ENCODE assay signal across 23 cellular contexts in genomic region chr4:82434949-82435348, GRCh38.
"Had no signal": no experiment of that assay in that cellular context is flagged by ENCODE, and none has a peak within 500 bp of the region (broad histone marks: within the 10 kb centered on the region; RNA-seq: fewer than 3 reads in every experiment).

No MANE protein-coding gene starts in this region.

- H3K27ac Mint-ChIP-seq: activated B cell treated with CpG ODN at 0.5 μM for 24 hours; activated naive CD8-positive, alpha-beta T cell treated with anti-CD3 and anti-CD28 coated beads, Interleukin-2, amount 10 ng/mL, durations not matched to agents 7 days and 5 days; nephron; progenitor cell of endocrine pancreas; T-helper 2 cell treated with Interferon-gamma antibody and Interleukin-4, amounts not matched to agents 5 μg/mL and 100 μg/mL, for 36 hours had no signal

- DNase-seq: activated B cell treated with CpG ODN at 0.5 μM for 24 hours; activated naive CD8-positive, alpha-beta T cell treated with anti-CD3 and anti-CD28 coated beads, Interleukin-2, amount 10 ng/mL, durations not matched to agents 7 days and 5 days; activated T-cell treated with anti-CD3 and anti-CD28 coated beads for 4 hours; amygdala; caudate nucleus; cortex of kidney; head of caudate nucleus; hippocampal formation; left cardiac atrium; left ventricle myocardium superior; ovary; stimulated activated CD4-positive, alpha-beta T cell treated with anti-CD3 and anti-CD28 coated beads, Interleukin-12 subunit alpha, Interleukin-12 subunit beta, amount 100 ng/mL, for 4 hours; stimulated activated CD4-positive, alpha-beta T cell treated with anti-CD3 and anti-CD28 coated beads, Interleukin-4, amount 100 ng/mL, for 1 hour; stomach; T-helper 1 cell; tibial artery had no signal

- H3K27me3 Mint-ChIP-seq: activated B cell treated with CpG ODN at 0.5 μM for 24 hours; activated naive CD8-positive, alpha-beta T cell treated with anti-CD3 and anti-CD28 coated beads, Interleukin-2, amount 10 ng/mL, durations not matched to agents 7 days and 5 days; progenitor cell of endocrine pancreas had no signal

- H3K27ac ChIP-seq: gastroesophageal sphincter, ovary, skin epidermis, stomach, suprapubic skin, tibial artery had no signal

- H3K27me3 ChIP-seq: gastroesophageal sphincter, ovary, stomach, suprapubic skin, tibial artery had no signal

- ATAC-seq: gastroesophageal sphincter, left cardiac atrium, left ventricle myocardium superior, sciatic nerve had no signal

- H3K4me3 ChIP-seq: gastroesophageal sphincter, ovary, skin epidermis, stomach, suprapubic skin, tibial artery had no signal

- H3K9me3 ChIP-seq: gastroesophageal sphincter, ovary, stomach, suprapubic skin, tibial artery had no signal

- H3K4me3 Mint-ChIP-seq: activated B cell treated with CpG ODN at 0.5 μM for 24 hours; activated naive CD8-positive, alpha-beta T cell treated with anti-CD3 and anti-CD28 coated beads, Interleukin-2, amount 10 ng/mL, durations not matched to agents 7 days and 5 days; nephron; T-helper 2 cell treated with Interferon-gamma antibody and Interleukin-4, amounts not matched to agents 5 μg/mL and 100 μg/mL, for 36 hours had no signal

- H3K9me3 Mint-ChIP-seq: activated B cell treated with CpG ODN at 0.5 μM for 24 hours; activated naive CD8-positive, alpha-beta T cell treated with anti-CD3 and anti-CD28 coated beads, Interleukin-2, amount 10 ng/mL, durations not matched to agents 7 days and 5 days; nephron; T-helper 2 cell treated with Interferon-gamma antibody and Interleukin-4, amounts not matched to agents 5 μg/mL and 100 μg/mL, for 36 hours had no signal
